In genomic region chr1:241895013-241895412, GRCh38 we compare ENCODE assay signal across 12 cellular contexts. TPM values are rescaled to one million over a fixed set of nuclear protein-coding genes. Genes with fewer than 3 reads are reported as not detected.
DNase-seq lines count a peak whose midpoint lies in the region; ATAC-seq and TF ChIP-seq lines count a peak whose summit lies in the region.
"Had no signal": no experiment of that assay in that cellular context is flagged by ENCODE, and none has a peak within 500 bp of the region (broad histone marks: within the 10 kb centered on the region; RNA-seq: fewer than 3 reads in every experiment).

No MANE protein-coding gene starts in this region.

- H3K27ac ChIP-seq in CD4-positive, alpha-beta memory T cell (ENCODE audit: low read depth, low read length): no peak overlapping the region

- TF ChIP-seq POLR2A in GM18505 (IDR thresholded peaks at IDR 0.05; ENCODE audit: borderline replicate concordance, extremely low read depth, insufficient read depth, insufficient read length): no peak

- no peaks in the 10 kb centered on the region for H3K36me3 ChIP-seq in CD4-positive, alpha-beta memory T cell (ENCODE audit: insufficient read depth, low read length)
- H3K36me3 ChIP-seq in HAP-1 (replicated peaks): peaks cover 12% of the 10 kb centered on the region
- H3K36me3 ChIP-seq in Caco-2 (ENCODE audit: control insufficient read depth, insufficient read depth, low read length): no peaks in the 10 kb centered on the region

- H3K27me3 Mint-ChIP-seq in CD4-positive, alpha-beta memory T cell: no peaks in the 10 kb centered on the region
- no peaks in the 10 kb centered on the region for H3K27me3 Mint-ChIP-seq in stimulated activated naive CD8-positive, alpha-beta T cell treated with anti-CD3 and anti-CD28 coated beads, Interleukin-15, amount 100 ng/mL, for 72 hours
- H3K27me3 Mint-ChIP-seq in Caco-2 (ENCODE audit: insufficient read depth, unreplicated experiment): no peaks in the 10 kb centered on the region

- POLR2A ChIA-PET in CD4-positive, alpha-beta memory T cell (lab: Charles Lee; ENCODE audit: partially characterized antibody): no interaction called here
- POLR2A ChIA-PET in Caco-2 (lab: Charles Lee): no interaction called here

- no peaks in the 10 kb centered on the region for H3K9me3 Mint-ChIP-seq in CD4-positive, alpha-beta memory T cell
- no peaks in the 10 kb centered on the region for H3K9me3 Mint-ChIP-seq in stimulated activated naive CD8-positive, alpha-beta T cell treated with anti-CD3 and anti-CD28 coated beads, Interleukin-15, amount 100 ng/mL, for 72 hours
- no peaks in the 10 kb centered on the region for H3K9me3 Mint-ChIP-seq in Caco-2 (ENCODE audit: unreplicated experiment)

- DNase-seq in NOMO-1 treated with dmso at 0.1 percent for 144 hours (lab: John Stamatoyannopoulos, UW; ENCODE audit: unreplicated experiment) (peak; percentile 56), HAP-1 (ENCODE audit: low spot score in 2 of 2) (no peak), Caco-2 (no peak)
- no peak for DNase-seq in CD4-positive, alpha-beta memory T cell
- no peak for DNase-seq in stimulated activated naive CD8-positive, alpha-beta T cell treated with anti-CD3 and anti-CD28 coated beads, Interleukin-15, amount 100 ng/mL, for 72 hours
- DNase-seq: activated CD8-positive, alpha-beta memory T cell treated with anti-CD3 and anti-CD28 coated beads, Interleukin-2, amount 50 U/mL, for 4 hours; H7; NCI-H526 treated with DMSO at 0.1 percent for 48 hours; T-helper 9 cell had no signal

- no peaks in the 10 kb centered on the region for H3K4me1 Mint-ChIP-seq in CD4-positive, alpha-beta memory T cell
- H3K4me1 Mint-ChIP-seq in stimulated activated naive CD8-positive, alpha-beta T cell treated with anti-CD3 and anti-CD28 coated beads, Interleukin-15, amount 100 ng/mL, for 72 hours: no peaks in the 10 kb centered on the region
- no peaks in the 10 kb centered on the region for H3K4me1 Mint-ChIP-seq in Caco-2 (ENCODE audit: low read depth, unreplicated experiment)

- no TSS peak for BruUV-seq in Caco-2 (replicated peaks; lab: Mats Ljungman, UMichigan)

- H3K36me3 Mint-ChIP-seq in CD4-positive, alpha-beta memory T cell: no peaks in the 10 kb centered on the region
- no peaks in the 10 kb centered on the region for H3K36me3 Mint-ChIP-seq in Caco-2 (ENCODE audit: insufficient read depth, unreplicated experiment)

- no peaks in the 10 kb centered on the region for H3K9me3 ChIP-seq in CD4-positive, alpha-beta memory T cell (ENCODE audit: control insufficient read depth in 1 of 2, low read length in 2 of 2)
- no peaks in the 10 kb centered on the region for H3K9me3 ChIP-seq in HAP-1
- no peaks in the 10 kb centered on the region for H3K9me3 ChIP-seq in Caco-2

- H3K4me1 ChIP-seq in CD4-positive, alpha-beta memory T cell (ENCODE audit: insufficient read depth, low read length): no peaks in the 10 kb centered on the region
- H3K4me1 ChIP-seq in HAP-1 (no peaks in the 10 kb centered on the region), Caco-2 (peaks cover 4% of the 10 kb centered on the region; the same call in 1 of the 2 replicates)

- ATAC-seq in GM18505 (IDR thresholded peaks at IDR 0.05; ENCODE audit: unreplicated experiment) (peak; percentile 72), GM21390 (IDR thresholded peaks at IDR 0.05; ENCODE audit: unreplicated experiment) (peak; percentile 62), HG03097 (IDR thresholded peaks at IDR 0.05; ENCODE audit: low FRiP score, unreplicated experiment) (peak; percentile 65)
- ATAC-seq in stimulated activated naive CD8-positive, alpha-beta T cell treated with anti-CD3 and anti-CD28 coated beads, Interleukin-15, amount 100 ng/mL, for 72 hours: no peak

- in situ Hi-C loops in HAP-1 (cut with MboI; ENCODE audit: low sequenced_read_pairs): loop anchor here (5.0 kb wide), 1 partner anchor 122 kb away; no protein-coding TSS in a partner anchor

- no peak overlapping the region for H3K4me3 ChIP-seq in CD4-positive, alpha-beta memory T cell (ENCODE audit: low read length in 2 of 2)
- H3K4me3 ChIP-seq in HAP-1: no peak overlapping the region
- no peak overlapping the region for H3K4me3 ChIP-seq in Caco-2 (ENCODE audit: low read depth, low read length)

- TF ChIP-seq CTCF in Caco-2 (IDR thresholded peaks at IDR 0.05; ENCODE audit: insufficient read depth in 1 of 2, low read depth in 1 of 2, low read length in 1 of 2, severe bottlenecking in 1 of 2, unreplicated experiment in 1 of 2): no peak

- no peak overlapping the region for H3K4me3 Mint-ChIP-seq in CD4-positive, alpha-beta memory T cell
- no peak overlapping the region for H3K4me3 Mint-ChIP-seq in stimulated activated naive CD8-positive, alpha-beta T cell treated with anti-CD3 and anti-CD28 coated beads, Interleukin-15, amount 100 ng/mL, for 72 hours
- no peak overlapping the region for H3K4me3 Mint-ChIP-seq in Caco-2 (ENCODE audit: unreplicated experiment)

- intact Hi-C loops in CD4-positive, alpha-beta memory T cell (cut with micrococcal nuclease): loop anchor here (5.0 kb wide), 1 partner anchor 283 kb away; no protein-coding TSS in a partner anchor
- intact Hi-C loops in Caco-2 (cut with micrococcal nuclease; ENCODE audit: unreplicated experiment): no loop called here

- no peak overlapping the region for H3K27ac Mint-ChIP-seq in CD4-positive, alpha-beta memory T cell
- peak overlapping the region in 1 of 2 donors; percentile 63 for H3K27ac Mint-ChIP-seq in stimulated activated naive CD8-positive, alpha-beta T cell treated with anti-CD3 and anti-CD28 coated beads, Interleukin-15, amount 100 ng/mL, for 72 hours
- H3K27ac Mint-ChIP-seq in Caco-2 (ENCODE audit: unreplicated experiment): no peak overlapping the region

- CTCF ChIA-PET in CD4-positive, alpha-beta memory T cell (lab: Charles Lee; ENCODE audit: partially characterized antibody): interaction anchor here (1.3 to 1.6 kb wide), 2 partner anchors 103 to 284 kb away, joined by 3 to 5 read pairs; no protein-coding TSS in a partner anchor
- CTCF ChIA-PET in Caco-2 (lab: Charles Lee): interaction anchor here (1.7 kb wide), 1 partner anchor 91 kb away, joined by 13 read pairs; no protein-coding TSS in a partner anchor

- no peaks in the 10 kb centered on the region for H3K27me3 ChIP-seq in CD4-positive, alpha-beta memory T cell (ENCODE audit: insufficient read depth, low read length)
- H3K27me3 ChIP-seq in HAP-1 (ENCODE audit: low read depth) (no peaks in the 10 kb centered on the region), Caco-2 (replicated peaks; ENCODE audit: control insufficient read depth, insufficient read depth, low read length) (no peaks in the 10 kb centered on the region)

RNA-seq across cellular contexts. Expression of gene EXO1, which starts 47.0 kb away (rescaled TPM):
- total RNA-seq in CD4-positive, alpha-beta memory T cell: under 1 TPM; 0.41 to 0.44 TPM
- polyA plus RNA-seq in CD4-positive, alpha-beta memory T cell: not detected
- total RNA-seq in Caco-2 (2022): 18.5 and 19.6 TPM in 2 replicates

Comparison
In these comparisons a context has a peak if more than half of its experiments do, and no peak if none do; other contexts are left out.
1. RNA of gene EXO1, which starts 47.0 kb away (total RNA-seq): 18.5 to 19.6 TPM in Caco-2; 0.41 to 0.44 TPM in CD4-positive, alpha-beta memory T cell; every median in the first group is over 10 times any median in the second.